ENCODE assay signal across 1 cellular context in genomic region chrX:46953597-46953996, GRCh38.
TF ChIP-seq lines count a peak whose summit lies in the region.

No MANE protein-coding gene starts in this region.

TF ChIP-seq in GM23338, 12 proteins besides CTCF, POLR2A, EP300 and RAD21 (continued from another document):
- TF ChIP-seq, protein P1, sequence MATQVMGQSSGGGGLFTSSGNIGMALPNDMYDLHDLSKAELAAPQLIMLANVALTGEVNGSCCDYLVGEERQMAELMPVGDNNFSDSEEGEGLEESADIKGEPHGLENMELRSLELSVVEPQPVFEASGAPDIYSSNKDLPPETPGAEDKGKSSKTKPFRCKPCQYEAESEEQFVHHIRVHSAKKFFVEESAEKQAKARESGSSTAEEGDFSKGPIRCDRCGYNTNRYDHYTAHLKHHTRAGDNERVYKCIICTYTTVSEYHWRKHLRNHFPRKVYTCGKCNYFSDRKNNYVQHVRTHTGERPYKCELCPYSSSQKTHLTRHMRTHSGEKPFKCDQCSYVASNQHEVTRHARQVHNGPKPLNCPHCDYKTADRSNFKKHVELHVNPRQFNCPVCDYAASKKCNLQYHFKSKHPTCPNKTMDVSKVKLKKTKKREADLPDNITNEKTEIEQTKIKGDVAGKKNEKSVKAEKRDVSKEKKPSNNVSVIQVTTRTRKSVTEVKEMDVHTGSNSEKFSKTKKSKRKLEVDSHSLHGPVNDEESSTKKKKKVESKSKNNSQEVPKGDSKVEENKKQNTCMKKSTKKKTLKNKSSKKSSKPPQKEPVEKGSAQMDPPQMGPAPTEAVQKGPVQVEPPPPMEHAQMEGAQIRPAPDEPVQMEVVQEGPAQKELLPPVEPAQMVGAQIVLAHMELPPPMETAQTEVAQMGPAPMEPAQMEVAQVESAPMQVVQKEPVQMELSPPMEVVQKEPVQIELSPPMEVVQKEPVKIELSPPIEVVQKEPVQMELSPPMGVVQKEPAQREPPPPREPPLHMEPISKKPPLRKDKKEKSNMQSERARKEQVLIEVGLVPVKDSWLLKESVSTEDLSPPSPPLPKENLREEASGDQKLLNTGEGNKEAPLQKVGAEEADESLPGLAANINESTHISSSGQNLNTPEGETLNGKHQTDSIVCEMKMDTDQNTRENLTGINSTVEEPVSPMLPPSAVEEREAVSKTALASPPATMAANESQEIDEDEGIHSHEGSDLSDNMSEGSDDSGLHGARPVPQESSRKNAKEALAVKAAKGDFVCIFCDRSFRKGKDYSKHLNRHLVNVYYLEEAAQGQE (IDR thresholded peaks at IDR 0.05; ENCODE audit: unreplicated experiment) = no peak
- TF ChIP-seq ZNF114 (CRISPR knock-in tag; IDR thresholded peaks at IDR 0.05) (no peak), CREB1 (CRISPR knock-in tag; IDR thresholded peaks at IDR 0.05; ENCODE audit: low read depth) (no peak), EZH2phosphoT487 (IDR thresholded peaks at IDR 0.05; ENCODE audit: unreplicated experiment) (no peak)
- TF ChIP-seq, protein P2, sequence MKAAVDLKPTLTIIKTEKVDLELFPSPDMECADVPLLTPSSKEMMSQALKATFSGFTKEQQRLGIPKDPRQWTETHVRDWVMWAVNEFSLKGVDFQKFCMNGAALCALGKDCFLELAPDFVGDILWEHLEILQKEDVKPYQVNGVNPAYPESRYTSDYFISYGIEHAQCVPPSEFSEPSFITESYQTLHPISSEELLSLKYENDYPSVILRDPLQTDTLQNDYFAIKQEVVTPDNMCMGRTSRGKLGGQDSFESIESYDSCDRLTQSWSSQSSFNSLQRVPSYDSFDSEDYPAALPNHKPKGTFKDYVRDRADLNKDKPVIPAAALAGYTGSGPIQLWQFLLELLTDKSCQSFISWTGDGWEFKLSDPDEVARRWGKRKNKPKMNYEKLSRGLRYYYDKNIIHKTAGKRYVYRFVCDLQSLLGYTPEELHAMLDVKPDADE (IDR thresholded peaks at IDR 0.05) = no peak
TF ChIP-seq in GM23338: peak in this region for 0.
